1 cellular context compared by ENCODE assay signal in the genomic region with DNA sequence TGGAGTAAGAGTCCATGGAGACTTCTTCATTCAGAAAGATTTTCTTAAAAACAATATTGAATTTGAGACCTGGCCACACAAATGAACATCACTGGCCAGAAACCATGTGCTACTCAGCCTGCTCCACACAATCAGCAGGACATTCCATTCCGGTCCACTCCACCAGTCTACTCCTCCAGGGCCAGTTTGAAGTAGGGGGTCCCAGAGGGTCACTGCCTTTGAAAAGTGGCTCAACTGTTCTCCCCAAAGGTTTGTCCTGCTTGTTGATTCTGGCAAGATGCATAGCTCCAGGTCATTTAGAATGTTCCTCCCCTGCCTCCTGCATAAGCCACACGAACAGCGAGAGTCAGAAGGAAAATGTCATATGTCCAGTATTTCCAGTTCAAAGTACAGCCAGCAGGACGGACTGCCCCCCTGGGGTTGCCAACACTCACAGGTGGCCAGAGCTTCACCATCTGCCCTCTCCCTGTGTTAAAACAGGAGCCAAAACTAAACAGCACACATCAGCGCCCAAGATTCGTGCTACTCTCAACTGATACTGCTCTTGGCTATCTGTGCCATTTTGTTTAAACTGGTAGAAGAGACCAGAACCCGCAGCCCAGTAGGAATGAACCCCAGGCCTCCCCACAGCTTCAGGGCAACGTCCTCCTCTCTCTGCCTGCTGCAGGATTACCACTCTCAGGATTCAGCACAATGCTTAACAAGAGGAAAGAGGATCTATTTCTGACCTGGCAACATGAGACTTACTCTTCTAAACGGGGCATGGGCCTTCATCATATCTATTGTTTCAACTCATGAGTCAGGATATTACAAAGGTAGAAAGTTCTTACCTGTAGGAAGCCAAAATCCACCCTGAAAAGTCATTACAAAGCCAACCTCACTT.
TF ChIP-seq lines count a peak whose summit lies in the region.

No MANE protein-coding gene starts in this region.

TF ChIP-seq in GM23338, 12 proteins besides CTCF, POLR2A, EP300 and RAD21:
- TF ChIP-seq, protein P1, sequence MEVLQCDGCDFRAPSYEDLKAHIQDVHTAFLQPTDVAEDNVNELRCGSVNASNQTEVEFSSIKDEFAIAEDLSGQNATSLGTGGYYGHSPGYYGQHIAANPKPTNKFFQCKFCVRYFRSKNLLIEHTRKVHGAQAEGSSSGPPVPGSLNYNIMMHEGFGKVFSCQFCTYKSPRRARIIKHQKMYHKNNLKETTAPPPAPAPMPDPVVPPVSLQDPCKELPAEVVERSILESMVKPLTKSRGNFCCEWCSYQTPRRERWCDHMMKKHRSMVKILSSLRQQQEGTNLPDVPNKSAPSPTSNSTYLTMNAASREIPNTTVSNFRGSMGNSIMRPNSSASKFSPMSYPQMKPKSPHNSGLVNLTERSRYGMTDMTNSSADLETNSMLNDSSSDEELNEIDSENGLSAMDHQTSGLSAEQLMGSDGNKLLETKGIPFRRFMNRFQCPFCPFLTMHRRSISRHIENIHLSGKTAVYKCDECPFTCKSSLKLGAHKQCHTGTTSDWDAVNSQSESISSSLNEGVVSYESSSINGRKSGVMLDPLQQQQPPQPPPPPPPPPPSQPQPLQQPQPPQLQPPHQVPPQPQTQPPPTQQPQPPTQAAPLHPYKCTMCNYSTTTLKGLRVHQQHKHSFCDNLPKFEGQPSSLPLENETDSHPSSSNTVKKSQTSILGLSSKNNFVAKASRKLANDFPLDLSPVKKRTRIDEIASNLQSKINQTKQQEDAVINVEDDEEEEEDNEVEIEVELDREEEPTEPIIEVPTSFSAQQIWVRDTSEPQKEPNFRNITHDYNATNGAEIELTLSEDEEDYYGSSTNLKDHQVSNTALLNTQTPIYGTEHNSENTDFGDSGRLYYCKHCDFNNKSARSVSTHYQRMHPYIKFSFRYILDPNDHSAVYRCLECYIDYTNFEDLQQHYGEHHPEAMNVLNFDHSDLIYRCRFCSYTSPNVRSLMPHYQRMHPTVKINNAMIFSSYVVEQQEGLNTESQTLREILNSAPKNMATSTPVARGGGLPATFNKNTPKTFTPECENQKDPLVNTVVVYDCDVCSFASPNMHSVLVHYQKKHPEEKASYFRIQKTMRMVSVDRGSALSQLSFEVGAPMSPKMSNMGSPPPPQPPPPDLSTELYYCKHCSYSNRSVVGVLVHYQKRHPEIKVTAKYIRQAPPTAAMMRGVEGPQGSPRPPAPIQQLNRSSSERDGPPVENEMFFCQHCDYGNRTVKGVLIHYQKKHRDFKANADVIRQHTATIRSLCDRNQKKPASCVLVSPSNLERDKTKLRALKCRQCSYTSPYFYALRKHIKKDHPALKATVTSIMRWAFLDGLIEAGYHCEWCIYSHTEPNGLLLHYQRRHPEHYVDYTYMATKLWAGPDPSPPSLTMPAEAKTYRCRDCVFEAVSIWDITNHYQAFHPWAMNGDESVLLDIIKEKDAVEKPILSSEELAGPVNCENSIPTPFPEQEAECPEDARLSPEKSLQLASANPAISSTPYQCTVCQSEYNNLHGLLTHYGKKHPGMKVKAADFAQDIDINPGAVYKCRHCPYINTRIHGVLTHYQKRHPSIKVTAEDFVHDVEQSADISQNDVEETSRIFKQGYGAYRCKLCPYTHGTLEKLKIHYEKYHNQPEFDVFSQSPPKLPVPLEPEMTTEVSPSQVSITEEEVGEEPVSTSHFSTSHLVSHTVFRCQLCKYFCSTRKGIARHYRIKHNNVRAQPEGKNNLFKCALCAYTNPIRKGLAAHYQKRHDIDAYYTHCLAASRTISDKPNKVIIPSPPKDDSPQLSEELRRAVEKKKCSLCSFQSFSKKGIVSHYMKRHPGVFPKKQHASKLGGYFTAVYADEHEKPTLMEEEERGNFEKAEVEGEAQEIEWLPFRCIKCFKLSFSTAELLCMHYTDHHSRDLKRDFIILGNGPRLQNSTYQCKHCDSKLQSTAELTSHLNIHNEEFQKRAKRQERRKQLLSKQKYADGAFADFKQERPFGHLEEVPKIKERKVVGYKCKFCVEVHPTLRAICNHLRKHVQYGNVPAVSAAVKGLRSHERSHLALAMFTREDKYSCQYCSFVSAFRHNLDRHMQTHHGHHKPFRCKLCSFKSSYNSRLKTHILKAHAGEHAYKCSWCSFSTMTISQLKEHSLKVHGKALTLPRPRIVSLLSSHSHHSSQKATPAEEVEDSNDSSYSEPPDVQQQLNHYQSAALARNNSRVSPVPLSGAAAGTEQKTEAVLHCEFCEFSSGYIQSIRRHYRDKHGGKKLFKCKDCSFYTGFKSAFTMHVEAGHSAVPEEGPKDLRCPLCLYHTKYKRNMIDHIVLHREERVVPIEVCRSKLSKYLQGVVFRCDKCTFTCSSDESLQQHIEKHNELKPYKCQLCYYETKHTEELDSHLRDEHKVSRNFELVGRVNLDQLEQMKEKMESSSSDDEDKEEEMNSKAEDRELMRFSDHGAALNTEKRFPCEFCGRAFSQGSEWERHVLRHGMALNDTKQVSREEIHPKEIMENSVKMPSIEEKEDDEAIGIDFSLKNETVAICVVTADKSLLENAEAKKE (CRISPR knock-in tag; IDR thresholded peaks at IDR 0.05) = no peak
- no peak for TF ChIP-seq EZH2 (IDR thresholded peaks at IDR 0.05; ENCODE audit: low read depth, unreplicated experiment)
- TF ChIP-seq, protein P2, sequence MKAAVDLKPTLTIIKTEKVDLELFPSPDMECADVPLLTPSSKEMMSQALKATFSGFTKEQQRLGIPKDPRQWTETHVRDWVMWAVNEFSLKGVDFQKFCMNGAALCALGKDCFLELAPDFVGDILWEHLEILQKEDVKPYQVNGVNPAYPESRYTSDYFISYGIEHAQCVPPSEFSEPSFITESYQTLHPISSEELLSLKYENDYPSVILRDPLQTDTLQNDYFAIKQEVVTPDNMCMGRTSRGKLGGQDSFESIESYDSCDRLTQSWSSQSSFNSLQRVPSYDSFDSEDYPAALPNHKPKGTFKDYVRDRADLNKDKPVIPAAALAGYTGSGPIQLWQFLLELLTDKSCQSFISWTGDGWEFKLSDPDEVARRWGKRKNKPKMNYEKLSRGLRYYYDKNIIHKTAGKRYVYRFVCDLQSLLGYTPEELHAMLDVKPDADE (IDR thresholded peaks at IDR 0.05) = no peak
